ENCODE assay signal across 14 cellular contexts in the genomic region with DNA sequence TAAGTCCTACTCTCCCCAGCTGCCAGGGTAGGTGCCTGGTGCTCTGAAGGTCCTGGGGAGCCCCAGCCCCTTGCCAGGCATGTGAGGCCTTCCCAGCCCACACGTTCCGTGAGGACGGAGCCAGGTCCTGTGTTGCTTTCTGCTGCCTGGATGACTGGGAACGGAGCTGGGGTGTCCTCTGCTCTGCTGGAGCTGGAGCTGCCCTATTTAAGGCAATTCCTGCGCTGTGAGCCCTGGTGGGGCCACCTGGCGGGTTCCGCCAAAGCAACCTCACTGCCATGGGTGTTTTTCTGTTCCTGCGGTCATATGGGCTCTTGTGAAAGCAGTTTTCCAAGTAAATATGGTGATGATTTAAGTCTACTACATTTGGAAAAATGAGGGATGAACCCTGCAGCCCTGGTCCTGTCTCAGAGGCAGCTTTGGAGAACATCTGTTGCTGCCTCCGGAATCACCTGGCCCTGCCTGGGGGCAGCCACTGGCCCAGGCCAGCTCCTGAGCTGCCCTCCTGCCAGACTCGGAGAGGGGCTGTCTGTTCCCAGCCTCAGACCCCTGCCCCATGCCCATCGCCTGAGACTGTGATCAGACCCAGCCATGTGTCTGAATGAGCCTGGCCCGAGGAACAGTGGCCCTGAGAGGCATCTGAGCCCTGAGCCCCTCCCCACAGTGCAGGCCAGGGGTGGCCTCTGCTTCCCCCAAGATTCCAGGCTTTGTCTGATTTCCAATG. TPM values are rescaled to one million over a fixed set of nuclear protein-coding genes. Genes with fewer than 3 reads are reported as not detected.
A peak's percentile ranks its signal among the peaks of the same experiment; 100 is the strongest.
DNase-seq lines count a peak whose midpoint lies in the region; ATAC-seq, FAIRE-seq and TF ChIP-seq lines count a peak whose summit lies in the region.
"Had no signal": no experiment of that assay in that cellular context is flagged by ENCODE, and none has a peak within 500 bp of the region (broad histone marks: within the 10 kb centered on the region; RNA-seq: fewer than 3 reads in every experiment).

No MANE protein-coding gene starts in this region.

- H3K4me2 ChIP-seq in astrocyte (ENCODE audit: low read length): peak overlapping the region; percentile 76

- H3K27me3 Mint-ChIP-seq in astrocyte (ENCODE audit: low read depth, unreplicated experiment) (peaks cover 2% of the 10 kb centered on the region), nephron progenitor cell (ENCODE audit: low read depth, poor library complexity) (peaks cover 53% of the 10 kb centered on the region), progenitor cell of endocrine pancreas (peaks cover 23% of the 10 kb centered on the region)

- H3K4me1 Mint-ChIP-seq in astrocyte (ENCODE audit: low read depth, unreplicated experiment) (peaks cover 18% of the 10 kb centered on the region), nephron progenitor cell (peaks cover 57% of the 10 kb centered on the region), progenitor cell of endocrine pancreas (ENCODE audit: low read depth) (peaks cover 12% of the 10 kb centered on the region)
- H3K4me1 Mint-ChIP-seq: central memory CD8-positive, alpha-beta T cell had no signal

- H3K79me2 ChIP-seq in astrocyte (ENCODE audit: insufficient read depth, low read length): no peaks in the 10 kb centered on the region

- H3K9me3 ChIP-seq in right cardiac atrium (ENCODE audit: control insufficient read depth, low read length): no peaks in the 10 kb centered on the region
- H3K9me3 ChIP-seq in right atrium auricular region: no peaks in the 10 kb centered on the region
- H3K9me3 ChIP-seq in astrocyte (ENCODE audit: insufficient read depth, low read depth, low read length): no peaks in the 10 kb centered on the region
- no peaks in the 10 kb centered on the region for H3K9me3 ChIP-seq in uterus
- H3K9me3 ChIP-seq: esophagus squamous epithelium had no signal

- H3K4me1 ChIP-seq in right cardiac atrium (ENCODE audit: control insufficient read depth, insufficient read depth, low read length) (peaks cover 2% of the 10 kb centered on the region), right atrium auricular region (peaks cover 0 to 42% of the 10 kb centered on the region in 2 donors), astrocyte (ENCODE audit: insufficient read depth, low read length) (peaks cover 52% of the 10 kb centered on the region), uterus (peaks cover 4 to 9% of the 10 kb centered on the region in 2 donors)

- no peak for FAIRE-seq in astrocyte (lab: Jason Lieb, UNC)

- H3K9ac ChIP-seq in astrocyte (ENCODE audit: low read length): peak overlapping the region; percentile 84

- peak overlapping the region; percentile 57 for H2AFZ ChIP-seq in astrocyte (ENCODE audit: low read depth, low read length)

- peak; percentile 25 to 45 (median 42) for DNase-seq in right cardiac atrium
- DNase-seq in right atrium auricular region (ENCODE audit: low spot score): no peak
- DNase-seq in astrocyte (ENCODE audit: low read depth): no peak
- peak; percentile 3 for DNase-seq in nephron progenitor cell
- DNase-seq in uterus: peak; percentile 28 to 31
- DNase-seq in progenitor cell of endocrine pancreas (ENCODE audit: low spot score, unreplicated experiment): no peak
- no peak for DNase-seq in NCI-H345 treated with DMSO at 0.1 percent for 48 hours (lab: John Stamatoyannopoulos, UW; ENCODE audit: unreplicated experiment)
- no peak for DNase-seq in NCI-H1105 (lab: John Stamatoyannopoulos, UW)
- DNase-seq: activated CD4-positive, alpha-beta T cell treated with anti-CD3 and anti-CD28 coated beads, Interleukin-2, amount 50 U/mL, for 48 hours; activated gamma-delta T cell; esophagus squamous epithelium; Karpas-422; NCI-H2081 had no signal

- TF ChIP-seq POLR2A in uterus (IDR thresholded peaks at IDR 0.05): no peak

- H3K36me3 ChIP-seq in right atrium auricular region (no peaks in the 10 kb centered on the region), astrocyte (ENCODE audit: insufficient read depth, low read length) (no peaks in the 10 kb centered on the region), uterus (no peaks in the 10 kb centered on the region)
- H3K36me3 ChIP-seq: esophagus squamous epithelium had no signal

- H3K27me3 ChIP-seq in right cardiac atrium (ENCODE audit: control insufficient read depth, insufficient read depth) (no peaks in the 10 kb centered on the region), right atrium auricular region (peaks cover 0 to 8% of the 10 kb centered on the region in 2 donors), astrocyte (ENCODE audit: insufficient read depth, low read length) (no peaks in the 10 kb centered on the region), uterus (peaks cover 0 to 2% of the 10 kb centered on the region in 2 donors)

- 83% methylated on average over 12 of the region's 12 CpGs for WGBS in right cardiac atrium

- intact Hi-C loops in right cardiac atrium (cut with DNase I): no loop called here
- intact Hi-C loops in uterus (cut with DNase I; ENCODE audit: low total_unique reads): no loop called here

- H4K20me1 ChIP-seq in astrocyte (ENCODE audit: insufficient read depth, low read length): no peaks in the 10 kb centered on the region

- ATAC-seq in right cardiac atrium: no peak

- H3K9me3 Mint-ChIP-seq in astrocyte (ENCODE audit: unreplicated experiment) (no peaks in the 10 kb centered on the region), nephron progenitor cell (no peaks in the 10 kb centered on the region), progenitor cell of endocrine pancreas (ENCODE audit: low read depth) (no peaks in the 10 kb centered on the region)
- H3K9me3 Mint-ChIP-seq: central memory CD8-positive, alpha-beta T cell had no signal

- H3K4me3 ChIP-seq in right cardiac atrium (ENCODE audit: low read length): no peak overlapping the region
- no peak overlapping the region for H3K4me3 ChIP-seq in right atrium auricular region
- peak overlapping the region; percentile 13 for H3K4me3 ChIP-seq in astrocyte (ENCODE audit: insufficient read depth, low read depth, low read length)
- H3K4me3 ChIP-seq in uterus: no peak overlapping the region

- peaks cover 1% of the 10 kb centered on the region for H3K36me3 Mint-ChIP-seq in astrocyte (ENCODE audit: low read depth, unreplicated experiment)
- no peaks in the 10 kb centered on the region for H3K36me3 Mint-ChIP-seq in nephron progenitor cell (ENCODE audit: low read depth)
- H3K36me3 Mint-ChIP-seq in progenitor cell of endocrine pancreas (ENCODE audit: insufficient read depth): no peaks in the 10 kb centered on the region

- H3K27ac Mint-ChIP-seq in astrocyte (ENCODE audit: unreplicated experiment): peak overlapping the region; percentile 91
- H3K27ac Mint-ChIP-seq in nephron progenitor cell: no peak overlapping the region
- no peak overlapping the region for H3K27ac Mint-ChIP-seq in progenitor cell of endocrine pancreas

- H3K27ac ChIP-seq in right cardiac atrium (ENCODE audit: low read length): no peak overlapping the region
- H3K27ac ChIP-seq in right atrium auricular region: peak overlapping the region in 1 of 2 donors; percentile 63
- H3K27ac ChIP-seq in astrocyte (ENCODE audit: low read depth, low read length): peak overlapping the region; percentile 97
- peak overlapping the region; percentile 40 to 62 for H3K27ac ChIP-seq in uterus

- no peak overlapping the region for H3K4me3 Mint-ChIP-seq in astrocyte (ENCODE audit: unreplicated experiment)
- H3K4me3 Mint-ChIP-seq in nephron progenitor cell: no peak overlapping the region
- H3K4me3 Mint-ChIP-seq in progenitor cell of endocrine pancreas (ENCODE audit: low read depth): no peak overlapping the region
- H3K4me3 Mint-ChIP-seq: central memory CD8-positive, alpha-beta T cell had no signal

- TF ChIP-seq CTCF in right atrium auricular region (IDR thresholded peaks at IDR 0.05) (no peak), astrocyte (IDR thresholded peaks at IDR 0.05; ENCODE audit: insufficient read depth, low read depth, low read length) (no peak), nephron progenitor cell (IDR thresholded peaks at IDR 0.05) (no peak), uterus (IDR thresholded peaks at IDR 0.05) (no peak), progenitor cell of endocrine pancreas (IDR thresholded peaks at IDR 0.05; ENCODE audit: unreplicated experiment) (no peak)

RNA-seq across cellular contexts. Expression of gene FGFRL1, which starts 33.2 kb away (rescaled TPM):
- 10 to 100 TPM; 17.4 to 21.7 (median 20.3) TPM for total RNA-seq in right cardiac atrium
- polyA plus RNA-seq in right cardiac atrium: 19.2 TPM
- 10 to 100 TPM; 30.3 to 47.1 TPM for total RNA-seq in right atrium auricular region
- 64.2 and 64.9 TPM in 2 replicates for total RNA-seq in astrocyte
- total RNA-seq in uterus: 10 to 100 TPM in 2 of 4 donors, 1 to 10 TPM in 2; 2.8 to 24.8 (median 13.9) TPM
- total RNA-seq in progenitor cell of endocrine pancreas: 121 and 126 TPM in 2 replicates

RNA-seq across cellular contexts. Expression of gene SLC26A1, which starts 51.4 kb away (rescaled TPM):
- total RNA-seq in right cardiac atrium: under 1 TPM in 2 of 4 donors, not detected in 2; 0.36 to 0.37 TPM
- polyA plus RNA-seq in right cardiac atrium: 0.34 TPM
- total RNA-seq in right atrium auricular region: not detected
- total RNA-seq in astrocyte: 0.34 and 0.38 TPM in 2 replicates
- under 1 TPM in 2 of 4 donors, not detected in 2; 0.07 to 0.12 TPM for total RNA-seq in uterus
- total RNA-seq in progenitor cell of endocrine pancreas: 2.6 and 3.3 TPM in 2 replicates
- total RNA-seq: esophagus squamous epithelium had no signal

RNA-seq across cellular contexts. Expression of gene IDUA, which starts 57.8 kb away (rescaled TPM):
- total RNA-seq in right cardiac atrium: 10 to 100 TPM; 14.7 to 17.4 (median 17.1) TPM
- polyA plus RNA-seq in right cardiac atrium: 8.5 TPM
- total RNA-seq in right atrium auricular region: 10 to 100 TPM in 1 of 2 donors, 1 to 10 TPM in 1; 8.9 to 10.2 TPM
- 20.5 and 27.0 TPM in 2 replicates for total RNA-seq in astrocyte
- total RNA-seq in uterus: 10 to 100 TPM in 2 of 4 donors, 1 to 10 TPM in 2; 2.8 to 45.8 (median 9.9) TPM
- total RNA-seq in progenitor cell of endocrine pancreas: 79.4 and 87.0 TPM in 2 replicates

Comparison
In these comparisons a context has a peak if more than half of its experiments do, and no peak if none do; other contexts are left out.
1. DNase-seq: peak in right cardiac atrium (3 of 3), nephron progenitor cell (single experiment) and uterus (2 of 2); none in right atrium auricular region (single experiment), astrocyte (single experiment), progenitor cell of endocrine pancreas (single experiment), NCI-H345 treated with DMSO at 0.1 percent for 48 hours (single experiment) and NCI-H1105 (single experiment).